Comparison of ENCODE assay signal across 23 cellular contexts in the genomic region with DNA sequence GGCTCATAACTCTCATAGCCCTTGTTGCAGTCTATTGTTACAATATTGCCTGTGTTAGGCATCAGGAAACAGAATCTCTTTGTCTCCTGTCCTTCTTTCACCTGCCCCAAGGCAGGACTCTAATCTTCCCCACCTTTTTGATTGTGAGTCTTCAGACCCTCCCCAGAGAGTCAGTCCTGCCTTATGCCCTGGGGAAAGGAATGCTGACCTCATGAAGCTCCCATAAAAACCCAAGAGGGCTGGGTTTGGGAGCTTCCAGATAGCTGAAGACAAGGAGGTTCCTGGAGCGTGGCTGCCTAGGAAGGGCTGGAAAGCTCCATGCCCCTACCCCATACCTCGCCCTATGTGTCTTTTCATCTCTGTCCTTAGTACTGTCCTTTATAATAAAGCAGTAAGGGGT.
DNase-seq lines count a peak whose midpoint lies in the region; ATAC-seq and TF ChIP-seq lines count a peak whose summit lies in the region.
"Had no signal": no experiment of that assay in that cellular context is flagged by ENCODE, and none has a peak within 500 bp of the region (broad histone marks: within the 10 kb centered on the region; RNA-seq: fewer than 3 reads in every experiment).

No MANE protein-coding gene starts in this region.

- intact Hi-C loops in PC-3 (cut with micrococcal nuclease), result no loop called here

- H3K27me3 Mint-ChIP-seq in activated T-cell treated with anti-CD3 and anti-CD28 coated beads, Interleukin-2, amount 50 U/mL, for 72 hours (ENCODE audit: low read depth), result no peaks in the 10 kb centered on the region
- no peaks in the 10 kb centered on the region for H3K27me3 Mint-ChIP-seq in activated T-cell treated with anti-CD3 and anti-CD28 coated beads, Interleukin-2, amount 50 U/mL, for 4 hours (ENCODE audit: low read depth)
- H3K27me3 Mint-ChIP-seq in activated CD4-positive, alpha-beta memory T cell treated with anti-CD3 and anti-CD28 coated beads, Interleukin-2, amount 10 ng/mL, durations not matched to agents 7 days and 5 days, result no peaks in the 10 kb centered on the region
- H3K27me3 Mint-ChIP-seq: CD4-positive, alpha-beta T cell; CD8-positive, alpha-beta memory T cell had no signal

- H3K27ac Mint-ChIP-seq in activated T-cell treated with anti-CD3 and anti-CD28 coated beads, Interleukin-2, amount 50 U/mL, for 72 hours, result peak overlapping the region; percentile 21
- H3K27ac Mint-ChIP-seq in activated CD4-positive, alpha-beta memory T cell treated with anti-CD3 and anti-CD28 coated beads, Interleukin-2, amount 10 ng/mL, durations not matched to agents 7 days and 5 days, result peak overlapping the region; percentile 58
- H3K27ac Mint-ChIP-seq: CD14-positive monocyte; CD4-positive, alpha-beta T cell; CD8-positive, alpha-beta memory T cell had no signal

- H3K4me2 ChIP-seq in mesendoderm (ENCODE audit: low read length) (no peak overlapping the region), PC-3 (ENCODE audit: low read length) (no peak overlapping the region)
- H3K4me2 ChIP-seq: A549; BLaER1 treated with 17β-estradiol and CSF1 and Interleukin-3, amounts not matched to agents 10 nM and 100 nM had no signal

- DNase-seq in activated T-cell treated with anti-CD3 and anti-CD28 coated beads, Interleukin-2, amount 50 U/mL, for 72 hours, result no peak
- DNase-seq in activated T-cell treated with anti-CD3 and anti-CD28 coated beads, Interleukin-2, amount 50 U/mL, for 4 hours, result no peak
- no peak for DNase-seq in activated CD4-positive, alpha-beta memory T cell treated with anti-CD3 and anti-CD28 coated beads, Interleukin-2, amount 10 ng/mL, durations not matched to agents 7 days and 5 days
- peak; percentile 82 for DNase-seq in mesendoderm
- no peak for DNase-seq in PC-3
- no peak for DNase-seq in DMS53 (lab: John Stamatoyannopoulos, UW)
- DNase-seq: 8988T; ACHN; AML-193; BE2C; CD4-positive, alpha-beta T cell; CD8-positive, alpha-beta memory T cell; DMS 273 treated with DMSO at 0.1 percent for 48 hours; DND-41; GDM1; GM23248; H7; HCEC 1CT had no signal

- H2AK5ac ChIP-seq in mesendoderm (ENCODE audit: low read length), result no peak overlapping the region

- H3K4me1 ChIP-seq in mesendoderm (ENCODE audit: control insufficient read depth, low read depth, low read length), result no peaks in the 10 kb centered on the region
- no peaks in the 10 kb centered on the region for H3K4me1 ChIP-seq in PC-3 (ENCODE audit: insufficient read depth, low read length)
- H3K4me1 ChIP-seq: A549; BE2C; BLaER1 treated with 17β-estradiol and CSF1 and Interleukin-3, amounts not matched to agents 10 nM and 100 nM had no signal

- no peak overlapping the region for H3K27ac ChIP-seq in mesendoderm (ENCODE audit: low read depth, low read length)
- no peak overlapping the region for H3K27ac ChIP-seq in PC-3 (ENCODE audit: low read length)
- H3K27ac ChIP-seq: A549; BLaER1 treated with 17β-estradiol and CSF1 and Interleukin-3, amounts not matched to agents 10 nM and 100 nM; GM23248 had no signal

- H3K27me3 ChIP-seq in mesendoderm (ENCODE audit: insufficient read depth, low read length, poor library complexity) (no peaks in the 10 kb centered on the region), PC-3 (ENCODE audit: low read length) (no peaks in the 10 kb centered on the region)
- H3K27me3 ChIP-seq: BE2C; BLaER1 treated with 17β-estradiol and CSF1 and Interleukin-3, amounts not matched to agents 10 nM and 100 nM had no signal

- no peak for ATAC-seq in activated T-cell treated with anti-CD3 and anti-CD28 coated beads, Interleukin-2, amount 50 U/mL, for 72 hours (replicated peaks in 1 of 2)
- no peak for ATAC-seq in activated T-cell treated with anti-CD3 and anti-CD28 coated beads, Interleukin-2, amount 50 U/mL, for 4 hours
- ATAC-seq in PC-3, result no peak
- no peak for ATAC-seq in HG03442 (IDR thresholded peaks at IDR 0.05; ENCODE audit: unreplicated experiment)
- ATAC-seq: A549, GM12878 had no signal

- BruUV-seq in PC-3 (replicated peaks; lab: Mats Ljungman, UMichigan), result no TSS peak

- TF ChIP-seq CTCF in PC-3 (conservative IDR thresholded peaks at IDR 0.05; ENCODE audit: low read depth, low read length), result no peak

- no peaks in the 10 kb centered on the region for H4K20me1 ChIP-seq in PC-3 (ENCODE audit: low read length)
- H4K20me1 ChIP-seq: BLaER1 treated with 17β-estradiol and CSF1 and Interleukin-3, amounts not matched to agents 10 nM and 100 nM had no signal

- H3K9ac ChIP-seq in mesendoderm (ENCODE audit: low read length), result no peak overlapping the region
- H3K9ac ChIP-seq in PC-3 (ENCODE audit: low read length), result no peak overlapping the region
- H3K9ac ChIP-seq: BLaER1 treated with 17β-estradiol and CSF1 and Interleukin-3, amounts not matched to agents 10 nM and 100 nM; GM23248 had no signal

- POLR2A ChIA-PET in activated CD4-positive, alpha-beta memory T cell treated with anti-CD3 and anti-CD28 coated beads, Interleukin-2, amount 10 ng/mL, durations not matched to agents 7 days and 5 days (lab: Charles Lee), result interaction anchor here (3.4 kb wide), 1 partner anchor 9 kb away, joined by 46 read pairs; no protein-coding TSS in a partner anchor
- POLR2A ChIA-PET in PC-3 (lab: Charles Lee; ENCODE audit: unreplicated experiment), result no interaction called here

- no peak overlapping the region for H4K5ac ChIP-seq in mesendoderm (ENCODE audit: low read length)

- no peak overlapping the region for H3K18ac ChIP-seq in mesendoderm (ENCODE audit: low read length)

- H2AFZ ChIP-seq in PC-3 (ENCODE audit: low read length), result no peak overlapping the region
- H2AFZ ChIP-seq: GM23248 had no signal

- peaks cover 42% of the 10 kb centered on the region for H3K4me1 Mint-ChIP-seq in activated T-cell treated with anti-CD3 and anti-CD28 coated beads, Interleukin-2, amount 50 U/mL, for 72 hours (ENCODE audit: low read depth)
- H3K4me1 Mint-ChIP-seq in activated T-cell treated with anti-CD3 and anti-CD28 coated beads, Interleukin-2, amount 50 U/mL, for 4 hours (ENCODE audit: low read depth), result peaks cover 18% of the 10 kb centered on the region
- peaks cover 64% of the 10 kb centered on the region for H3K4me1 Mint-ChIP-seq in activated CD4-positive, alpha-beta memory T cell treated with anti-CD3 and anti-CD28 coated beads, Interleukin-2, amount 10 ng/mL, durations not matched to agents 7 days and 5 days
- H3K4me1 Mint-ChIP-seq: CD14-positive monocyte had no signal

- H2BK15ac ChIP-seq in mesendoderm (replicated peaks; ENCODE audit: low read depth), result no peak overlapping the region

- H3K36me3 ChIP-seq in mesendoderm (ENCODE audit: control insufficient read depth, insufficient read depth, low read length) (no peaks in the 10 kb centered on the region), PC-3 (ENCODE audit: low read depth, low read length) (no peaks in the 10 kb centered on the region)
- H3K36me3 ChIP-seq: BE2C; BLaER1 treated with 17β-estradiol and CSF1 and Interleukin-3, amounts not matched to agents 10 nM and 100 nM had no signal

- no peak overlapping the region for H3K56ac ChIP-seq in mesendoderm (ENCODE audit: low read length)

- no peak overlapping the region for H2BK5ac ChIP-seq in mesendoderm (ENCODE audit: low read length)

- H3K36me3 Mint-ChIP-seq in activated T-cell treated with anti-CD3 and anti-CD28 coated beads, Interleukin-2, amount 50 U/mL, for 72 hours (ENCODE audit: insufficient read depth in 2 of 2), result peaks cover 2 to 3% of the 10 kb centered on the region in 2 donors
- H3K36me3 Mint-ChIP-seq in activated T-cell treated with anti-CD3 and anti-CD28 coated beads, Interleukin-2, amount 50 U/mL, for 4 hours (ENCODE audit: insufficient read depth), result no peaks in the 10 kb centered on the region
- H3K36me3 Mint-ChIP-seq in activated CD4-positive, alpha-beta memory T cell treated with anti-CD3 and anti-CD28 coated beads, Interleukin-2, amount 10 ng/mL, durations not matched to agents 7 days and 5 days (ENCODE audit: low read depth), result peaks cover 16% of the 10 kb centered on the region
- H3K36me3 Mint-ChIP-seq: CD14-positive monocyte; CD8-positive, alpha-beta memory T cell had no signal

- no peaks in the 10 kb centered on the region for H3K79me1 ChIP-seq in mesendoderm (ENCODE audit: low read length)

- H3K9me2 ChIP-seq in PC-3 (replicated peaks; ENCODE audit: low read length), result no peaks in the 10 kb centered on the region

- no CpG with 5 or more reads among the region's 2 CpGs for WGBS in mesendoderm (ENCODE audit: extremely low coverage, insufficient coverage, low lambda C conversion rate)

- CTCF ChIA-PET in activated CD4-positive, alpha-beta memory T cell treated with anti-CD3 and anti-CD28 coated beads, Interleukin-2, amount 10 ng/mL, durations not matched to agents 7 days and 5 days (lab: Charles Lee), result no interaction called here
- CTCF ChIA-PET in PC-3 (lab: Charles Lee), result no interaction called here

- H3F3A ChIP-seq in PC-3 (ENCODE audit: low read length, unreplicated experiment), result no peaks in the 10 kb centered on the region

- H2BK120ac ChIP-seq in mesendoderm (ENCODE audit: low read depth, low read length), result no peak overlapping the region

- H3K79me2 ChIP-seq in mesendoderm (ENCODE audit: control insufficient read depth, insufficient read depth, low read length) (no peaks in the 10 kb centered on the region), PC-3 (ENCODE audit: low read length) (no peaks in the 10 kb centered on the region)

- H3K4ac ChIP-seq in mesendoderm (ENCODE audit: low read depth, low read length), result no peak overlapping the region

- H3K9me3 Mint-ChIP-seq in activated T-cell treated with anti-CD3 and anti-CD28 coated beads, Interleukin-2, amount 50 U/mL, for 72 hours, result no peaks in the 10 kb centered on the region
- H3K9me3 Mint-ChIP-seq in activated T-cell treated with anti-CD3 and anti-CD28 coated beads, Interleukin-2, amount 50 U/mL, for 4 hours, result no peaks in the 10 kb centered on the region
- H3K9me3 Mint-ChIP-seq in activated CD4-positive, alpha-beta memory T cell treated with anti-CD3 and anti-CD28 coated beads, Interleukin-2, amount 10 ng/mL, durations not matched to agents 7 days and 5 days, result peaks cover 11% of the 10 kb centered on the region
- H3K9me3 Mint-ChIP-seq: CD4-positive, alpha-beta T cell; CD8-positive, alpha-beta memory T cell had no signal

- H3K9me3 ChIP-seq in PC-3 (ENCODE audit: low read length), result no peaks in the 10 kb centered on the region
- H3K9me3 ChIP-seq: A549; BE2C; BLaER1 treated with 17β-estradiol and CSF1 and Interleukin-3, amounts not matched to agents 10 nM and 100 nM had no signal

- no peak overlapping the region for H4K8ac ChIP-seq in mesendoderm (ENCODE audit: low read depth, low read length)

- H3K4me3 ChIP-seq in mesendoderm (ENCODE audit: low read length) (no peak overlapping the region), PC-3 (ENCODE audit: low read length) (no peak overlapping the region)
- H3K4me3 ChIP-seq: A549; BLaER1 treated with 17β-estradiol and CSF1 and Interleukin-3, amounts not matched to agents 10 nM and 100 nM; GM12878; GM23248 had no signal

- H3K4me3 Mint-ChIP-seq in activated T-cell treated with anti-CD3 and anti-CD28 coated beads, Interleukin-2, amount 50 U/mL, for 72 hours, result peak overlapping the region in 1 of 2 donors; percentile 11
- H3K4me3 Mint-ChIP-seq in activated T-cell treated with anti-CD3 and anti-CD28 coated beads, Interleukin-2, amount 50 U/mL, for 4 hours, result no peak overlapping the region
- no peak overlapping the region for H3K4me3 Mint-ChIP-seq in activated CD4-positive, alpha-beta memory T cell treated with anti-CD3 and anti-CD28 coated beads, Interleukin-2, amount 10 ng/mL, durations not matched to agents 7 days and 5 days
- H3K4me3 Mint-ChIP-seq: CD14-positive monocyte; CD4-positive, alpha-beta T cell; CD8-positive, alpha-beta memory T cell had no signal

- H3K23ac ChIP-seq in mesendoderm (ENCODE audit: low read length), result no peak overlapping the region
